Comparison of ENCODE assay signal across 14 cellular contexts in the genomic region with DNA sequence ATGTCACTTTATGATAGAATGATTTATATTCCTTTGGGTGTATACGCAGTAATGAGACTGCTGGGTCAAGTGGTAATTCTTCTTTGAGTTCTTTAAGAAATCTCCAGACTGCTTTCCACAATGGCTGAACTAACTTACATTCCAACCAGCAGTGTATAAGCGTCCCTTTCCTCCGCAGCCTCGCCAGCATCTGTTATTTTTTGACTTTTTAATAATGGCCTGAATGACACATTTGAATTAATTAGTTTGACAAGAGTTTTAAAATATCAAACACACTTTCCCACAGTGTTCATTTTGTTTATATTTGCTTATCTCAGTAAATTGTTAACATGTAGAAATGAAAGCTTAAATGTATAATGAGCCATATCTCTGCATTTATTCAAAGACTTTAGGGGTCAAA.
"Had no signal": no experiment of that assay in that cellular context is flagged by ENCODE, and none has a peak within 500 bp of the region (broad histone marks: within the 10 kb centered on the region; RNA-seq: fewer than 3 reads in every experiment).

No MANE protein-coding gene starts in this region.

- H3K27ac Mint-ChIP-seq: activated naive CD8-positive, alpha-beta T cell treated with anti-CD3 and anti-CD28 coated beads, Interleukin-2, amount 10 ng/mL, durations not matched to agents 7 days and 5 days; memory B cell; natural killer cell had no signal

- H3K36me3 Mint-ChIP-seq: activated naive CD8-positive, alpha-beta T cell treated with anti-CD3 and anti-CD28 coated beads, Interleukin-2, amount 10 ng/mL, durations not matched to agents 7 days and 5 days; memory B cell; natural killer cell had no signal

- H3K4me3 Mint-ChIP-seq: activated naive CD8-positive, alpha-beta T cell treated with anti-CD3 and anti-CD28 coated beads, Interleukin-2, amount 10 ng/mL, durations not matched to agents 7 days and 5 days; memory B cell; natural killer cell had no signal

- H3K4me1 Mint-ChIP-seq: activated naive CD8-positive, alpha-beta T cell treated with anti-CD3 and anti-CD28 coated beads, Interleukin-2, amount 10 ng/mL, durations not matched to agents 7 days and 5 days; natural killer cell had no signal

- H3K4me2 ChIP-seq: smooth muscle cell had no signal

- H3K27me3 ChIP-seq: cardiac muscle cell, foreskin keratinocyte, suprapubic skin, upper lobe of left lung had no signal

- H3K27ac ChIP-seq: cardiac muscle cell, foreskin keratinocyte, suprapubic skin had no signal

- DNase-seq: activated CD4-positive, alpha-beta T cell treated with anti-CD3 and anti-CD28 coated beads, Interleukin-2, amount 50 U/mL, for 1 hour; activated CD8-positive, alpha-beta memory T cell treated with anti-CD3 and anti-CD28 coated beads for 24 hours; activated naive CD8-positive, alpha-beta T cell treated with anti-CD3 and anti-CD28 coated beads, Interleukin-2, amount 10 ng/mL, durations not matched to agents 7 days and 5 days; glutamatergic neuron; left ventricle myocardium inferior; natural killer cell; stimulated activated naive CD8-positive, alpha-beta T cell treated with anti-CD3 and anti-CD28 coated beads, Interleukin-15, Interleukin-2, amounts not matched to agents 100 U/mL and 50 U/mL, for 24 hours; T-helper 9 cell; upper lobe of left lung had no signal

- H3K4me3 ChIP-seq: cardiac muscle cell, left ventricle myocardium inferior, smooth muscle cell, suprapubic skin, upper lobe of left lung had no signal

- H3K9me3 ChIP-seq: suprapubic skin, upper lobe of left lung had no signal

- H3K36me3 ChIP-seq: cardiac muscle cell, left ventricle myocardium inferior, suprapubic skin, upper lobe of left lung had no signal

- H3K9me3 Mint-ChIP-seq: activated naive CD8-positive, alpha-beta T cell treated with anti-CD3 and anti-CD28 coated beads, Interleukin-2, amount 10 ng/mL, durations not matched to agents 7 days and 5 days; memory B cell; natural killer cell had no signal
